ENCODE assay signal across 29 cellular contexts in the genomic region with DNA sequence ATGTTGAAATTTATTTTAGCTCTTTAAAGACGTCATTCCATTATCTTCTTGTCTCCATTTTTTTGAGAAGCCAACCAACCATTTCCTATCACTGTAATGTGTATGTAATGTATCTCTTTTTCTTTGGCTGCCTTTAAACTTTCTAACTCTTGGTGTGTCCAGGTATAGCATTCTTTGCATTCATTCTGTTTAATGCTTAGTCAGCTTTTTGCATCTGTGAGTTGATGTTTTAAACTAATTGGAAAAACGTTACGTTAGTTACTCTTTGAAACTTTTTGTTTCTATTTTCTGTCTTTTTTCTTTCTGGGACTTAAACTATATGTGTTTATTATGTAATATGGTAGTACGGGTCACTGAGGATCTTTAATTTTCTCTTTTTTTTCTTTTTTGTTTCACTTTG.
"Had no signal": no experiment of that assay in that cellular context is flagged by ENCODE, and none has a peak within 500 bp of the region (broad histone marks: within the 10 kb centered on the region; RNA-seq: fewer than 3 reads in every experiment).

No MANE protein-coding gene starts in this region.

- ATAC-seq: naive thymus-derived CD4-positive, alpha-beta T cell; natural killer cell; psoas muscle; right cardiac atrium; sciatic nerve; stimulated activated memory B cell treated with anti-CD40 and anti-IgM and Interleukin-4, amounts not matched to agents 10 μg/mL and 1 μg/mL and 100 μg/mL, for 72 hours; stimulated activated naive CD8-positive, alpha-beta T cell treated with anti-CD3 and anti-CD28 coated beads, Interleukin-15, amount 100 ng/mL, for 72 hours; stimulated activated naive CD8-positive, alpha-beta T cell treated with anti-CD3 and anti-CD28 coated beads, Interleukin-15, Interleukin-2, amounts not matched to agents 100 U/mL and 50 U/mL, for 24 hours; upper lobe of right lung had no signal

- H3K27ac Mint-ChIP-seq: naive thymus-derived CD4-positive, alpha-beta T cell; natural killer cell; nephron; neural progenitor cell; stimulated activated memory B cell treated with anti-CD40 and anti-IgM and Interleukin-4, amounts not matched to agents 10 μg/mL and 1 μg/mL and 100 μg/mL, for 72 hours; stimulated activated naive CD8-positive, alpha-beta T cell treated with anti-CD3 and anti-CD28 coated beads, Interleukin-15, amount 100 ng/mL, for 72 hours; type B pancreatic cell had no signal

- H3K4me3 Mint-ChIP-seq: naive thymus-derived CD4-positive, alpha-beta T cell; natural killer cell; nephron; neural progenitor cell; stimulated activated memory B cell treated with anti-CD40 and anti-IgM and Interleukin-4, amounts not matched to agents 10 μg/mL and 1 μg/mL and 100 μg/mL, for 72 hours; stimulated activated naive CD8-positive, alpha-beta T cell treated with anti-CD3 and anti-CD28 coated beads, Interleukin-15, amount 100 ng/mL, for 72 hours; type B pancreatic cell had no signal

- H3K4me3 ChIP-seq: neural progenitor cell, ovary, psoas muscle, skin epidermis, smooth muscle cell, spleen, suprapubic skin, testis, tibial artery, transverse colon, upper lobe of right lung, uterus had no signal

- H2AFZ ChIP-seq: neural progenitor cell had no signal

- H3K9me3 ChIP-seq: ovary, psoas muscle, testis, transverse colon, upper lobe of right lung, uterus had no signal

- H3K9ac ChIP-seq: neural progenitor cell had no signal

- H3K27ac ChIP-seq: neural progenitor cell, ovary, psoas muscle, skin epidermis, spleen, suprapubic skin, testis, tibial artery, transverse colon, upper lobe of right lung, uterus had no signal

- H3K36me3 Mint-ChIP-seq: naive thymus-derived CD4-positive, alpha-beta T cell; natural killer cell; stimulated activated memory B cell treated with anti-CD40 and anti-IgM and Interleukin-4, amounts not matched to agents 10 μg/mL and 1 μg/mL and 100 μg/mL, for 72 hours; type B pancreatic cell had no signal

- H3K27me3 ChIP-seq: neural progenitor cell, ovary, spleen, suprapubic skin, testis, tibial artery, transverse colon, upper lobe of right lung, uterus had no signal

- H3K4me2 ChIP-seq: neural progenitor cell, smooth muscle cell had no signal

- H3K36me3 ChIP-seq: neural progenitor cell, ovary, spleen, suprapubic skin, tibial artery, transverse colon, upper lobe of right lung, uterus had no signal

- DNase-seq: naive thymus-derived CD4-positive, alpha-beta T cell; natural killer cell; occipital lobe; ovary; psoas muscle; right cardiac atrium; spleen; stimulated activated CD4-positive, alpha-beta T cell treated with anti-CD3 and anti-CD28 coated beads, Interleukin-12 subunit alpha, Interleukin-12 subunit beta, amount 100 ng/mL, for 4 hours; stimulated activated CD4-positive, alpha-beta T cell treated with anti-CD3 and anti-CD28 coated beads, Interleukin-1b, Interleukin-23, amount 100 ng/mL, for 48 hours; stimulated activated CD4-positive, alpha-beta T cell treated with anti-CD3 and anti-CD28 coated beads, Interleukin-4, amount 100 ng/mL, for 1 hour; stimulated activated CD4-positive, alpha-beta T cell treated with anti-CD3 and anti-CD28 coated beads, Interleukin-4, amount 100 ng/mL, for 4 hours; stimulated activated CD8-positive, alpha-beta memory T cell treated with anti-CD3 and anti-CD28 coated beads, Interleukin-4, amount 100 ng/mL, for 48 hours; stimulated activated naive CD4-positive, alpha-beta T cell; stimulated activated naive CD8-positive, alpha-beta T cell treated with anti-CD3 and anti-CD28 coated beads, Interleukin-15, amount 100 ng/mL, for 72 hours; stimulated activated naive CD8-positive, alpha-beta T cell treated with anti-CD3 and anti-CD28 coated beads, Interleukin-15, Interleukin-2, amounts not matched to agents 100 U/mL and 50 U/mL, for 24 hours; substantia nigra; testis; tibial artery; transverse colon; upper lobe of right lung; uterus had no signal

- H3K4me1 ChIP-seq: neural progenitor cell, psoas muscle, spleen, suprapubic skin, testis, tibial artery, transverse colon, upper lobe of right lung, uterus had no signal

- H3K4me1 Mint-ChIP-seq: naive thymus-derived CD4-positive, alpha-beta T cell; natural killer cell; nephron; neural progenitor cell; stimulated activated memory B cell treated with anti-CD40 and anti-IgM and Interleukin-4, amounts not matched to agents 10 μg/mL and 1 μg/mL and 100 μg/mL, for 72 hours; stimulated activated naive CD8-positive, alpha-beta T cell treated with anti-CD3 and anti-CD28 coated beads, Interleukin-15, amount 100 ng/mL, for 72 hours had no signal

- H3K27me3 Mint-ChIP-seq: stimulated activated naive CD8-positive, alpha-beta T cell treated with anti-CD3 and anti-CD28 coated beads, Interleukin-15, amount 100 ng/mL, for 72 hours; type B pancreatic cell had no signal
